Comparison of ENCODE assay signal across 8 cellular contexts in the genomic region with DNA sequence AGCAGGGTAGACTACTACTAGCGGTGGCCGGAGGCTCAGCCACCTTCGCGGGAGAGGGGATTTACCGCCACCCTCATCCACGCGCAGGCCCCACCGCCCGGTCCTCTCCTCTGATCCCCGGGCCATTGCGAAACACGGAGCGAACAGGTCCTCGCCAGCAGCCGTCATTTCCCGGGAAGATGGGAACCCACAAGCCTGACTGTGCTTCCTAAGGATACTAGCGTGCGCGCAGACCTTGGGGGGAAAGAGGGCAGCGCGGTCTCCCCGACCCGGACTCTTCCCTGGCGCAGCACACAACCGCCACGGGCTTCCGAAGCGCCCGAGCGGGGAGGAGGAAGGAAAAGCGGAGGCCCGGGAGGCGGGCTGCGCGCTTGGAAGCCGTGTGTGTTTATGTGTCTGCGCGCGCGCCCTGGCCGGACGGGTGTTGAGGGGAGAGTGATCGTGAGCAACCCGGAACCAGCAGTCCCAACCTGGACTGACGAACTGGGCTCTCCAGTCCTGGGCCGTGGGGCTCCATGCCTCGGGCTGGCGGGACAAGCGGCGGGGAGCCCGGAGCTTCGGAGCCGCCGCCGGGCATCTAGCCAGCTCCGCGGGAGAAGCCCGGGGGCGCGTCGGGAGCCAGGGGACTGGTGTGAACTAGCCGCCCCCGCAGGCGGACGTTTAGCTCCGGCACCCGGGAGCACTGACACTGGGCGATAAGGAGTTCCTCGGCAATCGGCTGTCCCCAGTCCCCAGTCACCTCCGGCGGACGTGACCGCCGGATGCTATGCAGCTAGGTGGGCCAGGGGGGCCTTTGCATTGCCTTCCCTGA.
DNase-seq lines count a peak whose midpoint lies in the region; ATAC-seq and TF ChIP-seq lines count a peak whose summit lies in the region.

No MANE protein-coding gene starts in this region.

- 8% methylated on average over 40 of the region's 75 CpGs for WGBS in esophagus muscularis mucosa

- DNase-seq in stimulated activated CD4-positive, alpha-beta T cell treated with anti-CD3 and anti-CD28 coated beads, Interleukin-15, amount 100 ng/mL, for 24 hours = peak; percentile 55
- DNase-seq in stimulated activated CD4-positive, alpha-beta T cell treated with anti-CD3 and anti-CD28 coated beads, Interleukin-4, amount 100 ng/mL, for 4 hours = no peak
- DNase-seq in activated B cell treated with CpG ODN at 0.5 μM for 24 hours (peak; percentile 26), esophagus muscularis mucosa (ENCODE audit: extremely low spot score) (no peak), NCI-H524 (lab: John Stamatoyannopoulos, UW) (no peak)
- peak in 3 of 9 donors; percentile 15 to 42 (median 17) for DNase-seq in naive thymus-derived CD4-positive, alpha-beta T cell

- peak overlapping the region; percentile 88 for H3K4me3 Mint-ChIP-seq in activated B cell treated with CpG ODN at 0.5 μM for 24 hours
- H3K4me3 Mint-ChIP-seq in naive thymus-derived CD4-positive, alpha-beta T cell = peak overlapping the region; percentile 89 to 95 (median 90)

- CTCF ChIA-PET in activated B cell treated with CpG ODN at 0.5 μM for 24 hours (lab: Charles Lee) = interaction anchor here (0.9 kb wide), 1 partner anchor 75 kb away, joined by 3 read pairs; the partner anchor contains the start of gene BCOR
- CTCF ChIA-PET in naive thymus-derived CD4-positive, alpha-beta T cell (lab: Charles Lee) = no interaction called here

- no peaks in the 10 kb centered on the region for H3K36me3 ChIP-seq in esophagus muscularis mucosa
- H3K36me3 ChIP-seq in naive thymus-derived CD4-positive, alpha-beta T cell (ENCODE audit: control insufficient read depth in 2 of 3, insufficient read depth in 3 of 3, low read length in 3 of 3) = no peaks in the 10 kb centered on the region

- no peaks in the 10 kb centered on the region for H3K9me3 Mint-ChIP-seq in activated B cell treated with CpG ODN at 0.5 μM for 24 hours
- peaks cover 0 to 5% (median 0%) of the 10 kb centered on the region in 11 donors for H3K9me3 Mint-ChIP-seq in naive thymus-derived CD4-positive, alpha-beta T cell

- TF ChIP-seq CTCF in activated B cell treated with CpG ODN at 0.5 μM for 24 hours (IDR thresholded peaks at IDR 0.05) = no peak
- no peak for TF ChIP-seq CTCF in esophagus muscularis mucosa (IDR thresholded peaks at IDR 0.05)

- H3K4me1 Mint-ChIP-seq in activated B cell treated with CpG ODN at 0.5 μM for 24 hours = peaks cover 64% of the 10 kb centered on the region
- peaks cover 7 to 54% (median 35%) of the 10 kb centered on the region in 7 donors for H3K4me1 Mint-ChIP-seq in naive thymus-derived CD4-positive, alpha-beta T cell

- peaks cover 19 to 97% (median 56%) of the 10 kb centered on the region in 4 donors for H3K4me1 ChIP-seq in esophagus muscularis mucosa
- H3K4me1 ChIP-seq in naive thymus-derived CD4-positive, alpha-beta T cell (ENCODE audit: control insufficient read depth in 2 of 2, insufficient read depth in 2 of 2, low read length in 2 of 2) = peaks cover 19 to 21% of the 10 kb centered on the region in 2 donors

- POLR2A ChIA-PET in activated B cell treated with CpG ODN at 0.5 μM for 24 hours (lab: Charles Lee) = interaction anchor here (0.8 to 8.0 kb wide), 6 partner anchors 75 to 1367 kb away, joined by 3 to 268 read pairs (median 4); partner anchors contain the start of gene BCOR
- POLR2A ChIA-PET in naive thymus-derived CD4-positive, alpha-beta T cell (lab: Charles Lee) = interaction anchor here (0.7 to 8.8 kb wide), 6 partner anchors 17 to 398 kb away, joined by 3 to 116 read pairs (median 18); partner anchors contain the start of gene BCOR

- peak overlapping the region; percentile 54 to 58 (median 57) for H3K4me3 ChIP-seq in esophagus muscularis mucosa
- peak overlapping the region; percentile 61 for H3K4me3 ChIP-seq in naive thymus-derived CD4-positive, alpha-beta T cell (ENCODE audit: low read length)

- TF ChIP-seq EP300 in esophagus muscularis mucosa (IDR thresholded peaks at IDR 0.05) = no peak

- ATAC-seq in activated B cell treated with CpG ODN at 0.5 μM for 24 hours (ENCODE audit: low read depth) = no peak
- no peak for ATAC-seq in naive thymus-derived CD4-positive, alpha-beta T cell
- no peak for ATAC-seq in GM18858 (IDR thresholded peaks at IDR 0.05; ENCODE audit: unreplicated experiment)
- ATAC-seq in HG03571 (IDR thresholded peaks at IDR 0.05; ENCODE audit: unreplicated experiment) = no peak

- no peaks in the 10 kb centered on the region for H3K9me3 ChIP-seq in esophagus muscularis mucosa
- H3K9me3 ChIP-seq in naive thymus-derived CD4-positive, alpha-beta T cell (ENCODE audit: control insufficient read depth in 2 of 3, low read length in 3 of 3) = no peaks in the 10 kb centered on the region

- no peaks in the 10 kb centered on the region for H3K27me3 Mint-ChIP-seq in activated B cell treated with CpG ODN at 0.5 μM for 24 hours
- H3K27me3 Mint-ChIP-seq in naive thymus-derived CD4-positive, alpha-beta T cell = no peaks in the 10 kb centered on the region

- peaks cover 0 to 25% (median 2%) of the 10 kb centered on the region in 4 donors for H3K27me3 ChIP-seq in esophagus muscularis mucosa
- no peaks in the 10 kb centered on the region for H3K27me3 ChIP-seq in naive thymus-derived CD4-positive, alpha-beta T cell (ENCODE audit: control insufficient read depth in 2 of 2, insufficient read depth in 2 of 2, low read length in 2 of 2)

- no peak for TF ChIP-seq POLR2A in esophagus muscularis mucosa (IDR thresholded peaks at IDR 0.05; ENCODE audit: low read depth)

- H3K27ac ChIP-seq in esophagus muscularis mucosa (replicated peaks in 1 of 4) = peak overlapping the region; percentile 90 to 96 (median 94)
- H3K27ac ChIP-seq in naive thymus-derived CD4-positive, alpha-beta T cell (ENCODE audit: low read depth, low read length) = peak overlapping the region; percentile 98

- H3K27ac Mint-ChIP-seq in activated B cell treated with CpG ODN at 0.5 μM for 24 hours = peak overlapping the region; percentile 98
- peak overlapping the region; percentile 92 to 99 (median 98) for H3K27ac Mint-ChIP-seq in naive thymus-derived CD4-positive, alpha-beta T cell

- intact Hi-C loops in activated B cell treated with CpG ODN at 0.5 μM for 24 hours (cut with micrococcal nuclease) (loop anchor here (5.0 kb wide), 2 partner anchors 295 to 560 kb away; no protein-coding TSS in a partner anchor), esophagus muscularis mucosa (cut with DNase I) (loop anchor here (1.0 to 10.0 kb wide), 3 partner anchors 17 to 92 kb away; no protein-coding TSS in a partner anchor)
- intact Hi-C loops in naive thymus-derived CD4-positive, alpha-beta T cell (cut with micrococcal nuclease) = loop anchor here (5.0 to 10.0 kb wide), 7 partner anchors 35 to 1370 kb away; partner anchors contain the start of genes MED14 (in 1 of the 2), MID1IP1 (in 1 of the 2) and USP9X (in 1 of the 2)

- H3K36me3 Mint-ChIP-seq in activated B cell treated with CpG ODN at 0.5 μM for 24 hours (ENCODE audit: low read depth) = peaks cover 4% of the 10 kb centered on the region
- H3K36me3 Mint-ChIP-seq in naive thymus-derived CD4-positive, alpha-beta T cell = no peaks in the 10 kb centered on the region

Comparison
In these comparisons a context has a peak if more than half of its experiments do, and no peak if none do; other contexts are left out.
1. DNase-seq: peak in stimulated activated CD4-positive, alpha-beta T cell treated with anti-CD3 and anti-CD28 coated beads, Interleukin-15, amount 100 ng/mL, for 24 hours (single experiment) and activated B cell treated with CpG ODN at 0.5 μM for 24 hours (single experiment); none in stimulated activated CD4-positive, alpha-beta T cell treated with anti-CD3 and anti-CD28 coated beads, Interleukin-4, amount 100 ng/mL, for 4 hours (0 of 2), esophagus muscularis mucosa (single experiment) and NCI-H524 (0 of 2).